ENCODE assay signal across 21 cellular contexts in the genomic region with DNA sequence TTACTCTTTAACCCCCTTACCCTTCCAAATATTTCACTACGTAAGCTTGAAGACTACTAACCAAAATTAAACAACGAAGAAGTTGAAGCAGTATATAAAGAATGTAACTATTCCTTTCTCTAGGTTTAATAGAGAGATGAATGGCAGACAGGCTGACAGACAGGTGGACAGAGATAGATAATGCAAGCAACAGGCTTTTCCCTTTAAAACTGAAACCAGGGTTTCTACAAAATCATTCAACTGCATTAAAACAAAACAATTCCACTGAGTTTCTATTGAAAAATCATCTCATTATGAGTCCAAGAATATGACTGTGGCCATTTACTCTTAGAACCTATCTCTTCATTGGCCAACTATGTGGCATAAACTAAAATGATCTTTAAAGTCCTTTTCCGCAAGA.
"Had no signal": no experiment of that assay in that cellular context is flagged by ENCODE, and none has a peak within 500 bp of the region (broad histone marks: within the 10 kb centered on the region; RNA-seq: fewer than 3 reads in every experiment).

No MANE protein-coding gene starts in this region.

- H3K27ac Mint-ChIP-seq: activated CD8-positive, alpha-beta T cell treated with anti-CD3 and anti-CD28 coated beads for 36 hours; activated naive CD4-positive, alpha-beta T cell treated with anti-CD3 and anti-CD28 coated beads for 36 hours; activated naive CD8-positive, alpha-beta T cell treated with anti-CD3 and anti-CD28 coated beads, Interleukin-2, amount 50 U/mL, for 24 hours; memory B cell; naive thymus-derived CD4-positive, alpha-beta T cell; stimulated activated memory B cell treated with anti-CD40 and anti-IgM and Interleukin-4, amounts not matched to agents 10 μg/mL and 1 μg/mL and 100 μg/mL, for 72 hours had no signal

- H3K36me3 ChIP-seq: ascending aorta, esophagus muscularis mucosa, heart right ventricle, ovary, sigmoid colon, spleen, thoracic aorta, upper lobe of right lung had no signal

- H3K4me3 ChIP-seq: ascending aorta, esophagus muscularis mucosa, heart right ventricle, mucosa of descending colon, ovary, sigmoid colon, spleen, thoracic aorta, upper lobe of right lung had no signal

- DNase-seq: activated CD4-positive, alpha-beta T cell treated with anti-CD3 and anti-CD28 coated beads for 48 hours; activated CD4-positive, CD25-positive, alpha-beta regulatory T cell; activated CD8-positive, alpha-beta T cell treated with anti-CD3 and anti-CD28 coated beads for 36 hours; activated naive CD4-positive, alpha-beta T cell treated with anti-CD3 and anti-CD28 coated beads for 36 hours; activated naive CD8-positive, alpha-beta T cell treated with anti-CD3 and anti-CD28 coated beads, Interleukin-2, amount 50 U/mL, for 24 hours; activated T-cell treated with anti-CD3 and anti-CD28 coated beads, Interleukin-2, amount 50 U/mL, for 1 hour; effector CD4-positive, alpha-beta T cell; heart right ventricle; mucosa of descending colon; naive thymus-derived CD4-positive, alpha-beta T cell; ovary; sigmoid colon; spleen; stimulated activated CD4-positive, alpha-beta T cell treated with anti-CD3 and anti-CD28 coated beads, Interleukin-4, amount 100 ng/mL, for 4 hours; upper lobe of right lung had no signal

- ATAC-seq: activated CD8-positive, alpha-beta T cell treated with anti-CD3 and anti-CD28 coated beads for 36 hours; activated naive CD8-positive, alpha-beta T cell treated with anti-CD3 and anti-CD28 coated beads, Interleukin-2, amount 50 U/mL, for 24 hours; heart right ventricle; mucosa of descending colon; naive thymus-derived CD4-positive, alpha-beta T cell; stimulated activated memory B cell treated with anti-CD40 and anti-IgM and Interleukin-4, amounts not matched to agents 10 μg/mL and 1 μg/mL and 100 μg/mL, for 72 hours; upper lobe of right lung had no signal

- H3K9me3 ChIP-seq: ascending aorta, esophagus muscularis mucosa, heart right ventricle, mucosa of descending colon, ovary, sigmoid colon, spleen, thoracic aorta, upper lobe of right lung had no signal

- H3K9me3 Mint-ChIP-seq: activated CD8-positive, alpha-beta T cell treated with anti-CD3 and anti-CD28 coated beads for 36 hours; activated naive CD4-positive, alpha-beta T cell treated with anti-CD3 and anti-CD28 coated beads for 36 hours; activated naive CD8-positive, alpha-beta T cell treated with anti-CD3 and anti-CD28 coated beads, Interleukin-2, amount 50 U/mL, for 24 hours; memory B cell had no signal

- FAIRE-seq: bronchial epithelial cell had no signal

- H3K27me3 ChIP-seq: ascending aorta, esophagus muscularis mucosa, heart right ventricle, ovary, sigmoid colon, spleen, upper lobe of right lung had no signal

- H3K27ac ChIP-seq: ascending aorta, esophagus muscularis mucosa, ovary, sigmoid colon, spleen, thoracic aorta, upper lobe of right lung had no signal

- H3K27me3 Mint-ChIP-seq: activated CD8-positive, alpha-beta T cell treated with anti-CD3 and anti-CD28 coated beads for 36 hours; activated naive CD8-positive, alpha-beta T cell treated with anti-CD3 and anti-CD28 coated beads, Interleukin-2, amount 50 U/mL, for 24 hours; memory B cell; naive thymus-derived CD4-positive, alpha-beta T cell; stimulated activated memory B cell treated with anti-CD40 and anti-IgM and Interleukin-4, amounts not matched to agents 10 μg/mL and 1 μg/mL and 100 μg/mL, for 72 hours had no signal

- H3K4me3 Mint-ChIP-seq: activated CD8-positive, alpha-beta T cell treated with anti-CD3 and anti-CD28 coated beads for 36 hours; activated naive CD4-positive, alpha-beta T cell treated with anti-CD3 and anti-CD28 coated beads for 36 hours; activated naive CD8-positive, alpha-beta T cell treated with anti-CD3 and anti-CD28 coated beads, Interleukin-2, amount 50 U/mL, for 24 hours; memory B cell; stimulated activated memory B cell treated with anti-CD40 and anti-IgM and Interleukin-4, amounts not matched to agents 10 μg/mL and 1 μg/mL and 100 μg/mL, for 72 hours had no signal
